ENCODE assay signal across 19 cellular contexts in the genomic region with DNA sequence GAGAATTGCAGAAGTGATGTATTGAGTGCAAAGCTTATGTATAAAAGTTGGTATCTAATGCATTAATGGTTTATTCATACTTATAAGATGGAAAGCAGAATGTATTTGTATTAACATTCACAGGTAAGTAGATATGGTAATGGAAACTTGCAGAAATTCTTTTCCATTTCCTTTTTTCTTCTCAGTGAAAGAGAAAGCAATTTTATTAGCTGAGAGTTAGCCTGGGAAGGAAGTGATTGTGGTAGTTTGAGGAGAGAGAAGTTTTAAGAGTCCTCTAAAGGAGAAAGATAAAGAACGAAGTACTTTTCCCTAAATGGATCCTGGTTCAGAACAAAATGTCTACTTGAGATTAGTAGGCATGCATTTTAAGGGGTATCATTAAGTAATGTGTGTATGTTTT.
A peak's percentile ranks its signal among the peaks of the same experiment; 100 is the strongest.
DNase-seq lines count a peak whose midpoint lies in the region; ATAC-seq and FAIRE-seq lines count a peak whose summit lies in the region.
"Had no signal": no experiment of that assay in that cellular context is flagged by ENCODE, and none has a peak within 500 bp of the region (broad histone marks: within the 10 kb centered on the region; RNA-seq: fewer than 3 reads in every experiment).

No MANE protein-coding gene starts in this region.

- peak; percentile 26 for ATAC-seq in GM19463 (IDR thresholded peaks at IDR 0.05; ENCODE audit: unreplicated experiment)
- peak; percentile 26 for ATAC-seq in HG02798 (IDR thresholded peaks at IDR 0.05; ENCODE audit: poor library complexity, unreplicated experiment)
- ATAC-seq: activated T-cell treated with anti-CD3 and anti-CD28 coated beads, Interleukin-2, amount 50 U/mL, for 72 hours; esophagus mucosa; K562; left lung; sciatic nerve had no signal

- H3K36me3 ChIP-seq in HAP-1 (replicated peaks): no peaks in the 10 kb centered on the region
- H3K36me3 ChIP-seq: left lung had no signal

- peak; percentile 84 for FAIRE-seq in GM18507 (lab: Jason Lieb, UNC)
- FAIRE-seq: K562 had no signal

- H3K4me3 ChIP-seq in HAP-1: no peak overlapping the region
- H3K4me3 ChIP-seq: K562, left lung had no signal

- H3K27me3 ChIP-seq in HAP-1 (ENCODE audit: low read depth): no peaks in the 10 kb centered on the region
- H3K27me3 ChIP-seq: left lung had no signal

- no peaks in the 10 kb centered on the region for H3K4me1 ChIP-seq in HAP-1
- H3K4me1 ChIP-seq: left lung had no signal

- DNase-seq in GM18507 (ENCODE audit: extremely low spot score, insufficient read length, low read depth) (no peak), MV-4-11 (lab: John Stamatoyannopoulos, UW) (peak; percentile 45), HAP-1 (ENCODE audit: low spot score in 2 of 2) (no peak), NCI-H1930 (lab: John Stamatoyannopoulos, UW) (no peak), NCI-H446 (lab: John Stamatoyannopoulos, UW) (no peak), DMS153 treated with DMSO at 0.1 percent for 48 hours (lab: John Stamatoyannopoulos, UW; ENCODE audit: unreplicated experiment) (no peak)
- DNase-seq: activated T-cell treated with anti-CD3 and anti-CD28 coated beads, Interleukin-2, amount 50 U/mL, for 72 hours; DMS 273 treated with DMSO at 0.1 percent for 48 hours; left lung; naive B cell; NCI-H2029; stimulated activated CD4-positive, alpha-beta T cell treated with anti-CD3 and anti-CD28 coated beads, Interleukin-4, amount 100 ng/mL, for 4 hours; stimulated activated naive CD4-positive, alpha-beta T cell; T-helper 9 cell had no signal

- no peaks in the 10 kb centered on the region for H3K9me3 ChIP-seq in HAP-1
- H3K9me3 ChIP-seq: left lung had no signal

- in situ Hi-C loops in HAP-1 (cut with MboI; ENCODE audit: low sequenced_read_pairs): no loop called here
